ENCODE assay signal across 23 cellular contexts in the genomic region with DNA sequence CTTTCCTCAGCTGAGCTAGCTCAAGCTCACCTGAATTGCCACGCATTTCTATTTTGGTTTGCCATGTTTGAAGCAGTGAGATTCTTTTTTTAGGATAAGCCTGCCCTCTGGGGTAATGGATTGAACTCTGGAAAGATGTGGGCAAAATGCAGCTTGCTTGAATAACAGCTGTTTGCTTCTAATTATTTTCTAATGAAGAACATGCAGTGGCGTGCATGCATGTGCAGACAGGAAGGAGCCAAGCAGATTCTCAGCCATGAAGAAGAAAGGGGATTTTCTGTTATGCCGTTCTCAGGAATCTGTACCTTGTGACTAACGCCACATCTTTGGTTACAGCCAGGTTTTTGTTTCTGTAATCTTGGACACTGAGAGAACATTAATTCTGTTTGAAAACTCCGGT.
DNase-seq lines count a peak whose midpoint lies in the region; ATAC-seq and TF ChIP-seq lines count a peak whose summit lies in the region.
"Had no signal": no experiment of that assay in that cellular context is flagged by ENCODE, and none has a peak within 500 bp of the region (broad histone marks: within the 10 kb centered on the region; RNA-seq: fewer than 3 reads in every experiment).

No MANE protein-coding gene starts in this region.

- no peaks in the 10 kb centered on the region for H3K36me3 Mint-ChIP-seq in activated CD8-positive, alpha-beta memory T cell treated with anti-CD3 and anti-CD28 coated beads, Interleukin-2, amount 10 ng/mL, durations not matched to agents 7 days and 5 days

- TF ChIP-seq POLR2A in suprapubic skin (IDR thresholded peaks at IDR 0.05) = no peak

- CTCF ChIA-PET in activated CD8-positive, alpha-beta memory T cell treated with anti-CD3 and anti-CD28 coated beads, Interleukin-2, amount 10 ng/mL, durations not matched to agents 7 days and 5 days (lab: Charles Lee) = interaction anchor here (1.5 kb wide), 1 partner anchor 21 kb away, joined by 3 read pairs; no protein-coding TSS in a partner anchor

- TF ChIP-seq CTCF in GM12865 (IDR thresholded peaks at IDR 0.05; ENCODE audit: insufficient read depth, low read depth, low read length, missing control alignments) (no peak), foreskin keratinocyte (conservative IDR thresholded peaks at IDR 0.05) (peak; percentile 52), suprapubic skin (IDR thresholded peaks at IDR 0.05) (no peak)

- peak overlapping the region; percentile 64 for H3K27ac ChIP-seq in foreskin keratinocyte
- peak overlapping the region; percentile 57 for H3K27ac ChIP-seq in suprapubic skin
- H3K27ac ChIP-seq: lower lobe of right lung, right atrium auricular region had no signal

- H3K27ac Mint-ChIP-seq in activated CD8-positive, alpha-beta memory T cell treated with anti-CD3 and anti-CD28 coated beads, Interleukin-2, amount 10 ng/mL, durations not matched to agents 7 days and 5 days = no peak overlapping the region
- H3K27ac Mint-ChIP-seq: activated CD8-positive, alpha-beta T cell treated with anti-CD3 and anti-CD28 coated beads, Interleukin-2, amount 10 ng/mL, durations not matched to agents 7 days and 5 days; activated naive CD4-positive, alpha-beta T cell treated with anti-CD3 and anti-CD28 coated beads for 36 hours; activated T-cell treated with anti-CD3 and anti-CD28 coated beads, Interleukin-2, amount 50 U/mL, for 24 hours; CD4-positive, alpha-beta T cell had no signal

- WGBS in suprapubic skin = 30% methylated on average over 5 of the region's 5 CpGs

- ATAC-seq in SK-N-SH treated with all-trans-retinoic acid at 6 μM for 48 hours = no peak
- ATAC-seq in foreskin keratinocyte = peak; percentile 73
- no peak for ATAC-seq in activated CD8-positive, alpha-beta memory T cell treated with anti-CD3 and anti-CD28 coated beads, Interleukin-2, amount 10 ng/mL, durations not matched to agents 7 days and 5 days
- ATAC-seq: activated CD4-positive, CD25-positive, alpha-beta regulatory T cell treated with anti-CD3 and anti-CD28 coated beads, Interleukin-2, amount 50 U/mL, for 24 hours; activated CD8-positive, alpha-beta T cell treated with anti-CD3 and anti-CD28 coated beads, Interleukin-2, amount 10 ng/mL, durations not matched to agents 7 days and 5 days; lower lobe of right lung had no signal

- H3K4me3 ChIP-seq in GM12865 (ENCODE audit: low read depth, low read length) = no peak overlapping the region
- no peak overlapping the region for H3K4me3 ChIP-seq in suprapubic skin
- H3K4me3 ChIP-seq: lower lobe of right lung, right atrium auricular region had no signal

- H3K27me3 Mint-ChIP-seq in activated CD8-positive, alpha-beta memory T cell treated with anti-CD3 and anti-CD28 coated beads, Interleukin-2, amount 10 ng/mL, durations not matched to agents 7 days and 5 days = peaks cover 31% of the 10 kb centered on the region

- no peak for TF ChIP-seq EP300 in suprapubic skin (IDR thresholded peaks at IDR 0.05)

- H3K4me1 Mint-ChIP-seq in activated CD8-positive, alpha-beta memory T cell treated with anti-CD3 and anti-CD28 coated beads, Interleukin-2, amount 10 ng/mL, durations not matched to agents 7 days and 5 days = no peaks in the 10 kb centered on the region

- H3K9me3 Mint-ChIP-seq in activated CD8-positive, alpha-beta memory T cell treated with anti-CD3 and anti-CD28 coated beads, Interleukin-2, amount 10 ng/mL, durations not matched to agents 7 days and 5 days (ENCODE audit: low read depth) = no peaks in the 10 kb centered on the region
- H3K9me3 Mint-ChIP-seq: activated naive CD4-positive, alpha-beta T cell treated with anti-CD3 and anti-CD28 coated beads for 36 hours; activated T-cell treated with anti-CD3 and anti-CD28 coated beads, Interleukin-2, amount 50 U/mL, for 24 hours; CD4-positive, alpha-beta T cell had no signal

- H3K27me3 ChIP-seq in foreskin keratinocyte (no peaks in the 10 kb centered on the region), suprapubic skin (no peaks in the 10 kb centered on the region)
- H3K27me3 ChIP-seq: right atrium auricular region had no signal

- no peak overlapping the region for H3K4me3 Mint-ChIP-seq in activated CD8-positive, alpha-beta memory T cell treated with anti-CD3 and anti-CD28 coated beads, Interleukin-2, amount 10 ng/mL, durations not matched to agents 7 days and 5 days
- H3K4me3 Mint-ChIP-seq: activated CD8-positive, alpha-beta T cell treated with anti-CD3 and anti-CD28 coated beads, Interleukin-2, amount 10 ng/mL, durations not matched to agents 7 days and 5 days; activated naive CD4-positive, alpha-beta T cell treated with anti-CD3 and anti-CD28 coated beads for 36 hours; activated T-cell treated with anti-CD3 and anti-CD28 coated beads, Interleukin-2, amount 50 U/mL, for 24 hours; CD4-positive, alpha-beta T cell had no signal

- no peaks in the 10 kb centered on the region for H3K9me3 ChIP-seq in suprapubic skin
- H3K9me3 ChIP-seq: lower lobe of right lung, right atrium auricular region had no signal

- H3K4me1 ChIP-seq in foreskin keratinocyte (peaks cover 14% of the 10 kb centered on the region), suprapubic skin (peaks cover 37% of the 10 kb centered on the region)
- H3K4me1 ChIP-seq: right atrium auricular region had no signal

- H3K36me3 ChIP-seq in suprapubic skin = peaks cover 4% of the 10 kb centered on the region

- DNase-seq in GM12865 (ENCODE audit: low read depth) = peak; percentile 15
- DNase-seq in foreskin keratinocyte = peak; percentile 87 to 88
- DNase-seq in suprapubic skin (ENCODE audit: low spot score in 2 of 2) = no peak
- no peak for DNase-seq in inferior parietal cortex (ENCODE audit: extremely low spot score)
- no peak for DNase-seq in activated CD8-positive, alpha-beta memory T cell treated with anti-CD3 and anti-CD28 coated beads, Interleukin-2, amount 10 ng/mL, durations not matched to agents 7 days and 5 days
- no peak for DNase-seq in cardiac septum (ENCODE audit: low spot score)
- DNase-seq: activated CD8-positive, alpha-beta T cell treated with anti-CD3 and anti-CD28 coated beads, Interleukin-2, amount 10 ng/mL, durations not matched to agents 7 days and 5 days; activated naive CD4-positive, alpha-beta T cell treated with anti-CD3 and anti-CD28 coated beads for 36 hours; activated T-cell treated with anti-CD3 and anti-CD28 coated beads, Interleukin-2, amount 50 U/mL, for 24 hours; CD4-positive, alpha-beta T cell; cerebellar nuclear complex; effector CD8-positive, alpha-beta T cell; KBM-7; lower lobe of right lung; MV-4-11; NCI-H1930; NCI-H510A; NK-92 treated with Interleukin-12 subunit alpha and Interleukin-12 subunit beta, amount 100 ng/mL, for 24 hours; stimulated activated CD4-positive, alpha-beta T cell treated with anti-CD3 and anti-CD28 coated beads, Interleukin-15, amount 100 ng/mL, for 24 hours; T-helper 9 cell had no signal

- intact Hi-C loops in cardiac septum (cut with DNase I) = no loop called here

TF ChIP-seq in SK-N-SH treated with all-trans-retinoic acid at 6 μM for 48 hours, 23 proteins besides CTCF, POLR2A, EP300 and RAD21:
- TF ChIP-seq TCF4 (CRISPR knock-in tag; IDR thresholded peaks at IDR 0.05; ENCODE audit: borderline replicate concordance) (peak; percentile 59), CSDC2 (CRISPR knock-in tag; IDR thresholded peaks at IDR 0.05) (no peak)

Comparison
In these comparisons a context has a peak if more than half of its experiments do, and no peak if none do; other contexts are left out.
1. DNase-seq: peak in GM12865 (single experiment) and foreskin keratinocyte (2 of 2); none in suprapubic skin (0 of 2), inferior parietal cortex (single experiment), activated CD8-positive, alpha-beta memory T cell treated with anti-CD3 and anti-CD28 coated beads, Interleukin-2, amount 10 ng/mL, durations not matched to agents 7 days and 5 days (single experiment) and cardiac septum (single experiment).